Comparison of ENCODE assay signal across 16 cellular contexts in the genomic region with DNA sequence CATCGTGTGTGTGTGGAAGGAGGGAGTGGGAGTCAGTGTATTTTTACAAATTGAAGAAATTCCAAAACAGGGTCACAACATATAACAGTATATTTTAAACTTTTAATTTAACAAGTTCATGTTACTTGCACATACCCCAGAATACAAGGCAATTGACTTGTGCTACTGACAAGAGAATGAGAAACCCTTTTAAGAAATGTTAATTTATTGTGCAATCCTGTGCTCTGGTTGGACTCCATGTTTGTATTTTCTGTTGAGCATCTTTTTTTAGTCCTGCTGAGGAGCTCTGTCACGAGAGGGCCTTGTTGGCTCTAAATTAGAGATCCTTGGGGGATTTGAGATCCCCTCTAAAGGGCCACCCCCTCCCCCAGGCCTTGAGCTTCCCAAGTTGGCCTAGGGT. TPM values are rescaled to one million over a fixed set of nuclear protein-coding genes. Genes with fewer than 3 reads are reported as not detected.
DNase-seq lines count a peak whose midpoint lies in the region; ATAC-seq, FAIRE-seq and TF ChIP-seq lines count a peak whose summit lies in the region.
"Had no signal": no experiment of that assay in that cellular context is flagged by ENCODE, and none has a peak within 500 bp of the region (broad histone marks: within the 10 kb centered on the region; RNA-seq: fewer than 3 reads in every experiment).

No MANE protein-coding gene starts in this region.

- peaks cover 6% of the 10 kb centered on the region; the same call in 1 of the 2 replicates for H4K20me1 ChIP-seq in PC-9 (ENCODE audit: insufficient read depth)

- H3K4me2 ChIP-seq in A549 (no peak overlapping the region; the same call in 2 of the 3 replicates), PC-9 (no peak overlapping the region)

- no peak for TF ChIP-seq POLR2A in A549 (IDR thresholded peaks at IDR 0.05; ENCODE audit: low read length)

- peaks cover 29% of the 10 kb centered on the region for H3K79me2 ChIP-seq in PC-9 (ENCODE audit: low read depth)

- POLR2A ChIA-PET in A549 (lab: Yijun Ruan, JAX) (no interaction called here), PC-9 (lab: Charles Lee; ENCODE audit: unreplicated experiment) (no interaction called here)

- TF ChIP-seq CTCF in A549 (IDR thresholded peaks at IDR 0.05): no peak
- no peak for TF ChIP-seq CTCF in PC-9 (conservative IDR thresholded peaks at IDR 0.05)
- TF ChIP-seq CTCF in progenitor cell of endocrine pancreas (IDR thresholded peaks at IDR 0.05; ENCODE audit: unreplicated experiment): no peak

- H3K9me3 ChIP-seq in A549 (no peaks in the 10 kb centered on the region), PC-9 (ENCODE audit: insufficient read depth, low read depth) (no peaks in the 10 kb centered on the region), small intestine (ENCODE audit: control insufficient read depth, low read depth) (no peaks in the 10 kb centered on the region)

- H3K9me2 ChIP-seq in PC-9 (ENCODE audit: insufficient read depth): no peaks in the 10 kb centered on the region

- H3K4me1 Mint-ChIP-seq in progenitor cell of endocrine pancreas (ENCODE audit: low read depth): peaks cover 16% of the 10 kb centered on the region
- H3K4me1 Mint-ChIP-seq in activated T-cell treated with anti-CD3 and anti-CD28 coated beads, Interleukin-2, amount 50 U/mL, for 4 hours (ENCODE audit: low read depth): no peaks in the 10 kb centered on the region
- H3K4me1 Mint-ChIP-seq: stimulated activated effector memory CD8-positive, alpha-beta T cell treated with anti-CD3 and anti-CD28 coated beads, Interleukin-12 subunit alpha, Interleukin-12 subunit beta, amount 100 ng/mL, for 72 hours had no signal

- BruUV-seq in PC-9 (replicated peaks; lab: Mats Ljungman, UMichigan): no TSS peak

- no peaks in the 10 kb centered on the region for H3K36me3 Mint-ChIP-seq in progenitor cell of endocrine pancreas (ENCODE audit: insufficient read depth)
- no peaks in the 10 kb centered on the region for H3K36me3 Mint-ChIP-seq in activated T-cell treated with anti-CD3 and anti-CD28 coated beads, Interleukin-2, amount 50 U/mL, for 4 hours (ENCODE audit: insufficient read depth)
- H3K36me3 Mint-ChIP-seq: stimulated activated effector memory CD8-positive, alpha-beta T cell treated with anti-CD3 and anti-CD28 coated beads, Interleukin-12 subunit alpha, Interleukin-12 subunit beta, amount 100 ng/mL, for 72 hours had no signal

- H3K27me3 ChIP-seq in PC-9 (ENCODE audit: insufficient read depth, low read depth) (no peaks in the 10 kb centered on the region), small intestine (ENCODE audit: control insufficient read depth in 2 of 2, insufficient read depth in 2 of 2, low read length in 2 of 2) (no peaks in the 10 kb centered on the region)

- peak overlapping the region; percentile 100; the same call in 1 of the 2 replicates for H2AFZ ChIP-seq in PC-9

- no peak overlapping the region for H3K4me3 ChIP-seq in A549
- H3K4me3 ChIP-seq in PC-9: no peak overlapping the region
- no peak overlapping the region for H3K4me3 ChIP-seq in small intestine (ENCODE audit: low read depth in 1 of 2, low read length in 2 of 2)

- intact Hi-C loops in PC-9 (cut with micrococcal nuclease; ENCODE audit: unreplicated experiment): loop anchor here (2.0 kb wide), 1 partner anchor 155 kb away; no protein-coding TSS in a partner anchor

- H3K4me1 ChIP-seq in A549 (0 out of 3 replicates have a peak, but pooled peaks cover 8% of the 10 kb centered on the region), PC-9 (replicated peaks; ENCODE audit: insufficient read depth) (peaks cover 53% of the 10 kb centered on the region), small intestine (ENCODE audit: control insufficient read depth in 2 of 2, insufficient read depth in 1 of 2, low read depth in 1 of 2, low read length in 1 of 2) (peaks cover 0 to 2% of the 10 kb centered on the region in 2 donors)

- H3F3A ChIP-seq in PC-9 (ENCODE audit: insufficient read depth, low read depth): peaks cover 32% of the 10 kb centered on the region; the same call in 1 of the 2 replicates

- FAIRE-seq in A549 (lab: Jason Lieb, UNC) (no peak), small intestine (lab: Jason Lieb, UNC) (no peak)

- CTCF ChIA-PET in A549 (lab: Yijun Ruan, JAX) (interaction anchor here (1.4 to 2.3 kb wide), 3 partner anchors 12 to 337 kb away, joined by 4 to 8 read pairs (median 6); no protein-coding TSS in a partner anchor), PC-9 (lab: Charles Lee) (no interaction called here)

- H3K36me3 ChIP-seq in PC-9 (ENCODE audit: low read depth): no peaks in the 10 kb centered on the region
- no peaks in the 10 kb centered on the region for H3K36me3 ChIP-seq in small intestine (ENCODE audit: control insufficient read depth in 2 of 2, insufficient read depth in 2 of 2, low read length in 2 of 2)

- no peak for DNase-seq in A549 (ENCODE audit: low read depth in 1 of 2, low spot score in 1 of 2)
- no peak for DNase-seq in PC-9
- peak; percentile 50 for DNase-seq in fibroblast of peridontal ligament (ENCODE audit: extremely low read depth)
- no peak for DNase-seq in progenitor cell of endocrine pancreas (ENCODE audit: low spot score, unreplicated experiment)
- no peak for DNase-seq in activated T-cell treated with anti-CD3 and anti-CD28 coated beads, Interleukin-2, amount 50 U/mL, for 4 hours
- no peak for DNase-seq in small intestine
- no peak for DNase-seq in NCI-H128 (lab: John Stamatoyannopoulos, UW; ENCODE audit: unreplicated experiment)
- no peak for DNase-seq in activated CD4-positive, alpha-beta T cell treated with anti-CD3 and anti-CD28 coated beads for 48 hours
- DNase-seq: activated CD8-positive, alpha-beta memory T cell treated with anti-CD3 and anti-CD28 coated beads, Interleukin-2, amount 50 U/mL, for 48 hours; activated naive CD8-positive, alpha-beta T cell treated with anti-CD3 and anti-CD28 coated beads, Interleukin-2, amount 50 U/mL, for 24 hours; DMS 273 treated with DMSO at 0.1 percent for 48 hours; H7; NCI-H1694; stimulated activated CD4-positive, alpha-beta T cell treated with anti-CD3 and anti-CD28 coated beads, Interleukin-4, amount 100 ng/mL, for 4 hours had no signal

- no peaks in the 10 kb centered on the region for H3K9me3 Mint-ChIP-seq in progenitor cell of endocrine pancreas (ENCODE audit: low read depth)
- H3K9me3 Mint-ChIP-seq in activated T-cell treated with anti-CD3 and anti-CD28 coated beads, Interleukin-2, amount 50 U/mL, for 4 hours: no peaks in the 10 kb centered on the region
- H3K9me3 Mint-ChIP-seq: activated naive CD8-positive, alpha-beta T cell treated with anti-CD3 and anti-CD28 coated beads, Interleukin-2, amount 50 U/mL, for 24 hours; stimulated activated effector memory CD8-positive, alpha-beta T cell treated with anti-CD3 and anti-CD28 coated beads, Interleukin-12 subunit alpha, Interleukin-12 subunit beta, amount 100 ng/mL, for 72 hours had no signal

- 90% methylated on average over 2 of the region's 2 CpGs for WGBS in A549 (ENCODE audit: missing lambda C conversion rate)
- WGBS in small intestine, 3 donors: 56 to 67% (median 63%) methylated on average over 2 of the region's 2 CpGs

- H3K27me3 Mint-ChIP-seq in progenitor cell of endocrine pancreas: peaks cover 36% of the 10 kb centered on the region
- peaks cover 54% of the 10 kb centered on the region for H3K27me3 Mint-ChIP-seq in activated T-cell treated with anti-CD3 and anti-CD28 coated beads, Interleukin-2, amount 50 U/mL, for 4 hours (ENCODE audit: low read depth)

- no peak for ATAC-seq in A549
- ATAC-seq in activated T-cell treated with anti-CD3 and anti-CD28 coated beads, Interleukin-2, amount 50 U/mL, for 4 hours: no peak
- ATAC-seq: activated naive CD8-positive, alpha-beta T cell treated with anti-CD3 and anti-CD28 coated beads, Interleukin-2, amount 50 U/mL, for 24 hours; Panc1; stimulated activated effector memory CD8-positive, alpha-beta T cell treated with anti-CD3 and anti-CD28 coated beads, Interleukin-12 subunit alpha, Interleukin-12 subunit beta, amount 100 ng/mL, for 72 hours had no signal

- no peak overlapping the region for H3K27ac Mint-ChIP-seq in progenitor cell of endocrine pancreas
- H3K27ac Mint-ChIP-seq: activated naive CD8-positive, alpha-beta T cell treated with anti-CD3 and anti-CD28 coated beads, Interleukin-2, amount 50 U/mL, for 24 hours; stimulated activated effector memory CD8-positive, alpha-beta T cell treated with anti-CD3 and anti-CD28 coated beads, Interleukin-12 subunit alpha, Interleukin-12 subunit beta, amount 100 ng/mL, for 72 hours had no signal

- H3K27ac ChIP-seq in A549: peak overlapping the region in 1 of 2 experiments; percentile 89; a peak in 1 of 6 replicates
- H3K27ac ChIP-seq in PC-9: no peak overlapping the region
- H3K27ac ChIP-seq in small intestine (ENCODE audit: low read depth in 1 of 2, low read length in 1 of 2): peak overlapping the region in 1 of 2 donors; percentile 6

- H3K4me3 Mint-ChIP-seq in progenitor cell of endocrine pancreas (ENCODE audit: low read depth): peak overlapping the region; percentile 80
- H3K4me3 Mint-ChIP-seq in activated T-cell treated with anti-CD3 and anti-CD28 coated beads, Interleukin-2, amount 50 U/mL, for 4 hours: no peak overlapping the region

- TF ChIP-seq EP300 in A549 (IDR thresholded peaks at IDR 0.05): no peak

- no peak for TF ChIP-seq RAD21 in A549 (conservative IDR thresholded peaks at IDR 0.05 in 1 of 2, IDR thresholded peaks at IDR 0.05 in 1 of 2)

TF ChIP-seq in A549, 52 proteins besides CTCF, POLR2A, EP300 and RAD21 (continues in another document):
- TF ChIP-seq CHD4 (IDR thresholded peaks at IDR 0.05; ENCODE audit: borderline replicate concordance) (no peak), ZNF302 (CRISPR knock-in tag; IDR thresholded peaks at IDR 0.05) (no peak)

RNA-seq across cellular contexts. Expression of a gene that starts 1.1 kb away (rescaled TPM):
- 21.4 and 26.5 TPM in 2 replicates for polyA plus RNA-seq in A549 (2011; rRNA removed)
- polyA plus RNA-seq in A549 (2012; cell fraction: cytosol; rRNA removed): 11.8 and 18.6 TPM in 2 replicates
- 8.6 and 9.6 TPM in 2 replicates for polyA plus RNA-seq in A549 (2012; cell fraction: nucleus; rRNA removed)
- polyA plus RNA-seq in A549 (2017; fragmentation: RNase III; extraction: RNeasy Plus Mini Kit Qiagen cat#74134 plus additional on column Dnase treatment): 13.4 to 14.7 TPM (median 14.2 TPM) in 3 replicates
- polyA minus RNA-seq in A549 (2011; rRNA and poly(A)+ RNA removed): 45.9 and 48.2 TPM in 2 replicates
- total RNA-seq in PC-9 (2021): 82.5 and 137 TPM in 2 replicates
- total RNA-seq in progenitor cell of endocrine pancreas: 10.5 and 11.6 TPM in 2 replicates
- under 1 TPM; 0.16 to 0.35 (median 0.16) TPM for total RNA-seq in activated T-cell treated with anti-CD3 and anti-CD28 coated beads, Interleukin-2, amount 50 U/mL, for 4 hours
- polyA plus RNA-seq in small intestine: 10 to 100 TPM in 1 of 3 donors, 1 to 10 TPM in 2; 2.2 to 46.9 (median 2.5) TPM
